22 cellular contexts compared by ENCODE assay signal in genomic region chr6:83574783-83575182, GRCh38.
"Had no signal": no experiment of that assay in that cellular context is flagged by ENCODE, and none has a peak within 500 bp of the region (broad histone marks: within the 10 kb centered on the region; RNA-seq: fewer than 3 reads in every experiment).

No MANE protein-coding gene starts in this region.

- H3K36me3 ChIP-seq: esophagus squamous epithelium, gastroesophageal sphincter, sigmoid colon, thoracic aorta had no signal

- H3K27ac ChIP-seq: epithelial cell of prostate, esophagus squamous epithelium, gastroesophageal sphincter, psoas muscle, sigmoid colon, skin epidermis, thoracic aorta had no signal

- H3K27me3 Mint-ChIP-seq: central memory CD8-positive, alpha-beta T cell; stimulated activated naive CD8-positive, alpha-beta T cell treated with anti-CD3 and anti-CD28 coated beads, Interleukin-15, amount 100 ng/mL, for 72 hours had no signal

- H3K4me3 ChIP-seq: esophagus squamous epithelium, gastroesophageal sphincter, lung, psoas muscle, sigmoid colon, skin epidermis, thoracic aorta had no signal

- H3K36me3 Mint-ChIP-seq: naive B cell; stimulated activated naive B cell treated with anti-CD40 and anti-IgM and Interleukin-4, amounts not matched to agents 10 μg/mL and 1 μg/mL and 100 μg/mL, for 72 hours had no signal

- H3K27ac Mint-ChIP-seq: dendritic cell treated with granulocyte-macrophage colony-stimulating factor and Interleukin-4, amounts not matched to agents 40 ng/mL and 50 ng/mL, for 4 days; effector memory CD8-positive, alpha-beta T cell; naive B cell; nephron; stimulated activated naive B cell treated with anti-CD40 and anti-IgM and Interleukin-4, amounts not matched to agents 10 μg/mL and 1 μg/mL and 100 μg/mL, for 72 hours; stimulated activated naive CD8-positive, alpha-beta T cell treated with anti-CD3 and anti-CD28 coated beads, Interleukin-15, amount 100 ng/mL, for 72 hours had no signal

- H3K9me3 ChIP-seq: esophagus squamous epithelium, gastroesophageal sphincter, psoas muscle, sigmoid colon, thoracic aorta had no signal

- H3K27me3 ChIP-seq: esophagus squamous epithelium, gastroesophageal sphincter, sigmoid colon had no signal

- DNase-seq: effector memory CD8-positive, alpha-beta T cell; esophagus squamous epithelium; foreskin fibroblast; left cardiac atrium; left ventricle myocardium superior; mesendoderm; naive B cell; psoas muscle; sigmoid colon; stimulated activated CD4-positive, alpha-beta T cell treated with anti-CD3 and anti-CD28 coated beads, Interleukin-2, amount 100 ng/mL, for 24 hours; stimulated activated CD4-positive, alpha-beta T cell treated with anti-CD3 and anti-CD28 coated beads, Interleukin-4, amount 100 ng/mL, for 4 hours; stimulated activated naive B cell treated with anti-CD40 and anti-IgM and Interleukin-4, amounts not matched to agents 10 μg/mL and 1 μg/mL and 100 μg/mL, for 72 hours; stimulated activated naive CD8-positive, alpha-beta T cell treated with anti-CD3 and anti-CD28 coated beads, Interleukin-15, amount 100 ng/mL, for 72 hours; trophoblast cell had no signal

- H3K4me3 Mint-ChIP-seq: central memory CD8-positive, alpha-beta T cell; dendritic cell treated with granulocyte-macrophage colony-stimulating factor and Interleukin-4, amounts not matched to agents 40 ng/mL and 50 ng/mL, for 4 days; effector memory CD8-positive, alpha-beta T cell; naive B cell; nephron; stimulated activated naive B cell treated with anti-CD40 and anti-IgM and Interleukin-4, amounts not matched to agents 10 μg/mL and 1 μg/mL and 100 μg/mL, for 72 hours; stimulated activated naive CD8-positive, alpha-beta T cell treated with anti-CD3 and anti-CD28 coated beads, Interleukin-15, amount 100 ng/mL, for 72 hours had no signal

- H3K4me1 ChIP-seq: esophagus squamous epithelium, gastroesophageal sphincter, psoas muscle had no signal

- ATAC-seq: effector memory CD8-positive, alpha-beta T cell; gastroesophageal sphincter; left cardiac atrium; left ventricle myocardium superior; psoas muscle; stimulated activated naive B cell treated with anti-CD40 and anti-IgM and Interleukin-4, amounts not matched to agents 10 μg/mL and 1 μg/mL and 100 μg/mL, for 72 hours; stimulated activated naive CD8-positive, alpha-beta T cell treated with anti-CD3 and anti-CD28 coated beads, Interleukin-15, amount 100 ng/mL, for 72 hours had no signal

- H3K4me1 Mint-ChIP-seq: central memory CD8-positive, alpha-beta T cell; naive B cell; stimulated activated naive B cell treated with anti-CD40 and anti-IgM and Interleukin-4, amounts not matched to agents 10 μg/mL and 1 μg/mL and 100 μg/mL, for 72 hours; stimulated activated naive CD8-positive, alpha-beta T cell treated with anti-CD3 and anti-CD28 coated beads, Interleukin-15, amount 100 ng/mL, for 72 hours had no signal
